10 cellular contexts compared by ENCODE assay signal in the genomic region with DNA sequence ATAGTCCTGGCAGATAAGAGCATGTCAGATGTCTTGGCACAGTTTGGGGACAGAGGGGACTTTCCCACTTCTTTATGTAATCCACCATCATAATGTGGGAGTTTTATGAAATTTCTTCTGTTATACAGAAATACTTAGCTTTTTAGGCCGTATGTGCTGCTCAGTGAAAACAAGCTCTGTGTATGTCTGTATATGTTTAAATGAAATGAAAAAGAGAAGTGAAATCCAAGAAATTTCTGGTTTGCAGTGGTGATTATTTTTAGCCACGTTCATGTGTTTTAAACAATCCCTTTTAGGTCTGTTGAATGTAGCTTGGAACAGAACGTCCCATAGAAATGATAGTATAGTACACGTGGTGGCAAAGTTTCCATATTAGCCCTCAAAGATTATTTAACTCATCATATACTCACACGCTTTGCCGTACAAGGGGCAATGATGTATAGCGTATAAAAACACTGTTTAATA. TPM values are rescaled to one million over a fixed set of nuclear protein-coding genes. Genes with fewer than 3 reads are reported as not detected.
A peak's percentile ranks its signal among the peaks of the same experiment; 100 is the strongest.
DNase-seq lines count a peak whose midpoint lies in the region; ATAC-seq and TF ChIP-seq lines count a peak whose summit lies in the region.
"Had no signal": no experiment of that assay in that cellular context is flagged by ENCODE, and none has a peak within 500 bp of the region (broad histone marks: within the 10 kb centered on the region; RNA-seq: fewer than 3 reads in every experiment).

No MANE protein-coding gene starts in this region.

- H3K9me3 ChIP-seq in cardiac muscle cell (ENCODE audit: low read depth) (no peaks in the 10 kb centered on the region), thoracic aorta (no peaks in the 10 kb centered on the region), Karpas-422 (ENCODE audit: low read length) (no peaks in the 10 kb centered on the region)
- H3K9me3 ChIP-seq: A549 had no signal

- no peak overlapping the region for H3K9ac ChIP-seq in Karpas-422 (ENCODE audit: low read length)

- H3K27me3 ChIP-seq in cardiac muscle cell = no peaks in the 10 kb centered on the region
- no peaks in the 10 kb centered on the region for H3K27me3 ChIP-seq in thoracic aorta (replicated peaks; ENCODE audit: insufficient read depth)
- H3K27me3 ChIP-seq in Karpas-422 (ENCODE audit: low read length) = no peaks in the 10 kb centered on the region

- intact Hi-C loops in left cardiac atrium (cut with DNase I) = no loop called here

- H2AFZ ChIP-seq in Karpas-422 (ENCODE audit: low read length) = no peak overlapping the region

- TF ChIP-seq CTCF in cardiac muscle cell (IDR thresholded peaks at IDR 0.05; ENCODE audit: low read depth, low read length) (no peak), thoracic aorta (IDR thresholded peaks at IDR 0.05) (no peak)

- H3K27ac ChIP-seq in cardiac muscle cell (peak overlapping the region; percentile 90), angular gyrus (ENCODE audit: low read depth, low read length) (peak overlapping the region; percentile 88), thoracic aorta (peak overlapping the region; percentile 10 to 68), Karpas-422 (ENCODE audit: low read length) (no peak overlapping the region)
- H3K27ac ChIP-seq: A549 had no signal

- H3K36me3 ChIP-seq in cardiac muscle cell (no peaks in the 10 kb centered on the region), thoracic aorta (no peaks in the 10 kb centered on the region), Karpas-422 (ENCODE audit: insufficient read depth, low read length) (no peaks in the 10 kb centered on the region)

- H3K9me2 ChIP-seq in Karpas-422 (replicated peaks; ENCODE audit: insufficient read depth, low read length) = no peaks in the 10 kb centered on the region

- DNase-seq in cardiac muscle cell (ENCODE audit: low read depth in 1 of 2, low spot score in 1 of 2) (no peak), left cardiac atrium (no peak), thoracic aorta (ENCODE audit: low spot score) (no peak), Karpas-422 (no peak), HuH-7 (ENCODE audit: low spot score) (no peak), SHP77 (lab: John Stamatoyannopoulos, UW) (no peak)
- DNase-seq: HFFc6 had no signal

- H3K4me1 ChIP-seq in cardiac muscle cell (ENCODE audit: low read depth) = peaks cover 63% of the 10 kb centered on the region
- peaks cover 71 to 93% of the 10 kb centered on the region in 2 donors for H3K4me1 ChIP-seq in thoracic aorta (ENCODE audit: control insufficient read depth in 1 of 2, low read depth in 2 of 2)
- no peaks in the 10 kb centered on the region for H3K4me1 ChIP-seq in Karpas-422 (ENCODE audit: low read length)

- H3K4me2 ChIP-seq in Karpas-422 (ENCODE audit: low read depth, low read length, poor library complexity, severe bottlenecking) = no peak overlapping the region
- H3K4me2 ChIP-seq: A549 had no signal

- no peaks in the 10 kb centered on the region for H3K79me2 ChIP-seq in Karpas-422 (ENCODE audit: low read length)

- H3K4me3 ChIP-seq in cardiac muscle cell (no peak overlapping the region), thoracic aorta (peak overlapping the region; percentile 43), Karpas-422 (ENCODE audit: low read length) (no peak overlapping the region)
- H3K4me3 ChIP-seq: A549 had no signal

- ATAC-seq in left cardiac atrium (no peak), HG03060 (IDR thresholded peaks at IDR 0.05; ENCODE audit: low read depth, unreplicated experiment) (peak; percentile 49), thoracic aorta (ENCODE audit: insufficient number of reproducible peaks, low FRiP score, low read depth) (no peak)
- ATAC-seq: A549 had no signal

- no peaks in the 10 kb centered on the region for H4K20me1 ChIP-seq in Karpas-422 (ENCODE audit: insufficient read depth, low read depth, low read length)

RNA-seq across cellular contexts. Expression of a gene that starts 41.0 kb away (rescaled TPM):
- total RNA-seq in cardiac muscle cell (35.8 and 63.9 TPM in 2 replicates), left cardiac atrium (10 to 100 TPM; 35.4 to 55.7 TPM), thoracic aorta (10 to 100 TPM; 48.3 to 77.3 TPM)
- 11.9 and 16.0 TPM in 2 replicates for polyA plus RNA-seq in cardiac muscle cell
- total RNA-seq in Karpas-422 (2014; rRNA removed; shearing (Covaris generic); ENCODE audit: low replicate concordance) = 0.58 TPM in 1 of 2 replicates, not detected in the other

Comparison
In these comparisons a context has a peak if more than half of its experiments do, and no peak if none do; other contexts are left out.
1. RNA of a gene that starts 41.0 kb away (total RNA-seq): 48.3 to 77.3 TPM in thoracic aorta, 35.8 to 63.9 TPM in cardiac muscle cell and 35.4 to 55.7 TPM in left cardiac atrium; 0.58 TPM in Karpas-422; every median in the first group is over 10 times any median in the second.